8 cellular contexts compared by ENCODE assay signal in genomic region chr3:45995370-45996192, GRCh38. TPM values are rescaled to one million over a fixed set of nuclear protein-coding genes. Genes with fewer than 3 reads are reported as not detected.
DNase-seq lines count a peak whose midpoint lies in the region; ATAC-seq and TF ChIP-seq lines count a peak whose summit lies in the region.

Gene FYCO1, minus strand, starts transcription at chr3:45995824. Its CDS starts 10,914 bp downstream, at chr3:45984910.

- no peaks in the 10 kb centered on the region for H3K36me3 ChIP-seq in RWPE2 (ENCODE audit: low read depth)

- peak; percentile 88 for ATAC-seq in GM21717 (IDR thresholded peaks at IDR 0.05; ENCODE audit: unreplicated experiment)
- ATAC-seq in RWPE2 (ENCODE audit: low read depth) = peak; percentile 99
- ATAC-seq in naive thymus-derived CD8-positive, alpha-beta T cell = peak; percentile 93 to 96

- intact Hi-C loops in activated T-helper 2 cell treated with anti-CD3 and anti-CD28 coated beads, Interferon-gamma antibody, Interleukin-2, Interleukin-4, amounts not matched to agents 10 μg/mL and 5 μg/mL and 100 μg/mL, durations not matched to agents 14 hours and 24 hours and 36 hours (cut with micrococcal nuclease) = loop anchor here (10.0 kb wide), 2 partner anchors 131 to 299 kb away; no protein-coding TSS in a partner anchor

- no peaks in the 10 kb centered on the region for H3K9me3 ChIP-seq in RWPE2 (ENCODE audit: severe bottlenecking)

- H3K4me3 Mint-ChIP-seq in activated T-helper 2 cell treated with anti-CD3 and anti-CD28 coated beads, Interferon-gamma antibody, Interleukin-2, Interleukin-4, amounts not matched to agents 10 μg/mL and 5 μg/mL and 100 μg/mL, durations not matched to agents 14 hours and 24 hours and 36 hours (ENCODE audit: low read depth) = peak within 1 kb of the TSS; percentile 85
- peak within 1 kb of the TSS; percentile 83 to 91 (median 88) for H3K4me3 Mint-ChIP-seq in naive thymus-derived CD8-positive, alpha-beta T cell

- POLR2A ChIA-PET in naive thymus-derived CD8-positive, alpha-beta T cell (lab: Charles Lee) = interaction anchor here (0.7 to 2.9 kb wide), 10 partner anchors 10 to 74 kb away, joined by 3 to 14 read pairs (median 4); partner anchors contain the start of gene CXCR6

- no peak within 1 kb of the TSS for H3K27ac ChIP-seq in RWPE2 (ENCODE audit: poor library complexity, severe bottlenecking)

- H3K27me3 Mint-ChIP-seq in activated T-helper 2 cell treated with anti-CD3 and anti-CD28 coated beads, Interferon-gamma antibody, Interleukin-2, Interleukin-4, amounts not matched to agents 10 μg/mL and 5 μg/mL and 100 μg/mL, durations not matched to agents 14 hours and 24 hours and 36 hours (ENCODE audit: low read depth) = peaks cover 13% of the 10 kb centered on the region
- H3K27me3 Mint-ChIP-seq in naive thymus-derived CD8-positive, alpha-beta T cell = peaks cover 0 to 7% (median 0%) of the 10 kb centered on the region in 5 donors

- H3K27ac Mint-ChIP-seq in activated T-helper 2 cell treated with anti-CD3 and anti-CD28 coated beads, Interferon-gamma antibody, Interleukin-2, Interleukin-4, amounts not matched to agents 10 μg/mL and 5 μg/mL and 100 μg/mL, durations not matched to agents 14 hours and 24 hours and 36 hours = peak within 1 kb of the TSS; percentile 95
- H3K27ac Mint-ChIP-seq in naive thymus-derived CD8-positive, alpha-beta T cell = peak within 1 kb of the TSS; percentile 73 to 95 (median 90)

- peaks cover 24% of the 10 kb centered on the region for H3K36me3 Mint-ChIP-seq in activated T-helper 2 cell treated with anti-CD3 and anti-CD28 coated beads, Interferon-gamma antibody, Interleukin-2, Interleukin-4, amounts not matched to agents 10 μg/mL and 5 μg/mL and 100 μg/mL, durations not matched to agents 14 hours and 24 hours and 36 hours (ENCODE audit: low read depth)
- H3K36me3 Mint-ChIP-seq in naive thymus-derived CD8-positive, alpha-beta T cell = peaks cover 0 to 3% (median 0%) of the 10 kb centered on the region in 3 donors

- peak; percentile 39 for DNase-seq in DMS79 (lab: John Stamatoyannopoulos, UW)
- DNase-seq in KG1 (lab: John Stamatoyannopoulos, UW) = peak; percentile 64
- DNase-seq in RWPE2 (ENCODE audit: low spot score) = peak; percentile 92
- DNase-seq in activated T-helper 2 cell treated with anti-CD3 and anti-CD28 coated beads, Interferon-gamma antibody, Interleukin-2, Interleukin-4, amounts not matched to agents 10 μg/mL and 5 μg/mL and 100 μg/mL, durations not matched to agents 14 hours and 24 hours and 36 hours (ENCODE audit: low spot score) = peak; percentile 80
- DNase-seq in fibroblast of peridontal ligament (ENCODE audit: extremely low read depth) = peak; percentile 86
- peak; percentile 74 to 91 (median 83) for DNase-seq in naive thymus-derived CD8-positive, alpha-beta T cell
- peak; percentile 69 to 88 (median 81) for DNase-seq in stimulated activated naive CD4-positive, alpha-beta T cell (lab: John Stamatoyannopoulos, UW)

- peak within 1 kb of the TSS; percentile 90 for H3K4me3 ChIP-seq in RWPE2 (ENCODE audit: severe bottlenecking)

- no peak for TF ChIP-seq CTCF in RWPE2 (IDR thresholded peaks at IDR 0.05; ENCODE audit: poor library complexity, severe bottlenecking)

- no peaks in the 10 kb centered on the region for H3K4me1 ChIP-seq in RWPE2 (ENCODE audit: insufficient read depth, poor library complexity, severe bottlenecking)

- H3K4me1 Mint-ChIP-seq in activated T-helper 2 cell treated with anti-CD3 and anti-CD28 coated beads, Interferon-gamma antibody, Interleukin-2, Interleukin-4, amounts not matched to agents 10 μg/mL and 5 μg/mL and 100 μg/mL, durations not matched to agents 14 hours and 24 hours and 36 hours (ENCODE audit: low read depth) = peaks cover 43% of the 10 kb centered on the region
- peaks cover 16 to 46% (median 41%) of the 10 kb centered on the region in 4 donors for H3K4me1 Mint-ChIP-seq in naive thymus-derived CD8-positive, alpha-beta T cell

- no peaks in the 10 kb centered on the region for H3K9me3 Mint-ChIP-seq in activated T-helper 2 cell treated with anti-CD3 and anti-CD28 coated beads, Interferon-gamma antibody, Interleukin-2, Interleukin-4, amounts not matched to agents 10 μg/mL and 5 μg/mL and 100 μg/mL, durations not matched to agents 14 hours and 24 hours and 36 hours
- H3K9me3 Mint-ChIP-seq in naive thymus-derived CD8-positive, alpha-beta T cell = no peaks in the 10 kb centered on the region

- H3K27me3 ChIP-seq in RWPE2 (ENCODE audit: insufficient read depth, poor library complexity, severe bottlenecking) = no peaks in the 10 kb centered on the region

RNA-seq across cellular contexts. Expression of gene FYCO1, which starts in this region (rescaled TPM):
- 19.6 and 20.2 TPM in 2 replicates for total RNA-seq in activated T-helper 2 cell treated with anti-CD3 and anti-CD28 coated beads, Interferon-gamma antibody, Interleukin-2, Interleukin-4, amounts not matched to agents 10 μg/mL and 5 μg/mL and 100 μg/mL, durations not matched to agents 14 hours and 24 hours and 36 hours
- total RNA-seq in naive thymus-derived CD8-positive, alpha-beta T cell = 10 to 100 TPM; 27.6 to 28.4 TPM
- 1 to 10 TPM; 1.7 to 6.0 (median 2.6) TPM for polyA plus RNA-seq in naive thymus-derived CD8-positive, alpha-beta T cell

Comparison
In these comparisons a context has a peak if more than half of its experiments do, and no peak if none do; other contexts are left out.
1. DNase-seq: peak in every context shown above with its lines; median percentile 92 in RWPE2; 86 in fibroblast of peridontal ligament; 83 in naive thymus-derived CD8-positive, alpha-beta T cell; 81 in stimulated activated naive CD4-positive, alpha-beta T cell; 80 in activated T-helper 2 cell treated with anti-CD3 and anti-CD28 coated beads, Interferon-gamma antibody, Interleukin-2, Interleukin-4, amounts not matched to agents 10 μg/mL and 5 μg/mL and 100 μg/mL, durations not matched to agents 14 hours and 24 hours and 36 hours; 64 in KG1; 39 in DMS79.